In genomic region chr19:19444694-19445155, GRCh38 we compare ENCODE assay signal across 9 cellular contexts. TPM values are rescaled to one million over a fixed set of nuclear protein-coding genes. Genes with fewer than 3 reads are reported as not detected.
DNase-seq lines count a peak whose midpoint lies in the region; ATAC-seq, FAIRE-seq and TF ChIP-seq lines count a peak whose summit lies in the region.
"Had no signal": no experiment of that assay in that cellular context is flagged by ENCODE, and none has a peak within 500 bp of the region (broad histone marks: within the 10 kb centered on the region; RNA-seq: fewer than 3 reads in every experiment).

No MANE protein-coding gene starts in this region.

- peaks cover 28 to 44% of the 10 kb centered on the region in 2 experiments for H4K20me1 ChIP-seq in H1 (replicated peaks in 1 of 2; ENCODE audit: control insufficient read depth in 1 of 2, insufficient read depth in 2 of 2, low read length in 2 of 2)

- no peak overlapping the region for H4K8ac ChIP-seq in H1 (ENCODE audit: extremely low read depth, insufficient read depth, low read length)

- H4K91ac ChIP-seq in H1 (replicated peaks; ENCODE audit: insufficient read length, low read length), result no peak overlapping the region

- no peak overlapping the region for H2BK120ac ChIP-seq in H1 (replicated peaks; ENCODE audit: low read depth, low read length)

- no peak for FAIRE-seq in H1 (lab: Jason Lieb, UNC)

- H3K27ac ChIP-seq in H1 (ENCODE audit: low read depth, low read length), result 0 out of 2 replicates have a peak overlapping the region, but pooled peaks have one; percentile 11
- H3K27ac ChIP-seq: psoas muscle had no signal

- H2BK12ac ChIP-seq in H1 (ENCODE audit: low read depth, low read length), result peak overlapping the region; percentile 60; the same call in 1 of the 2 replicates

- H2AK5ac ChIP-seq in H1 (ENCODE audit: low read depth, low read length), result 0 out of 2 replicates have a peak overlapping the region, but pooled peaks have one; percentile 65

- no peak overlapping the region for H2BK15ac ChIP-seq in H1 (ENCODE audit: low read length)

- DNase-seq in OCI-M1 (lab: John Stamatoyannopoulos, UW) (peak; percentile 94), H1 (ENCODE audit: low read depth in 1 of 2, low spot score in 2 of 2) (no peak), renal cortical epithelial cell (ENCODE audit: low read depth) (peak; percentile 43), NCI-H2171 treated with DMSO at 0.1 percent for 48 hours (lab: John Stamatoyannopoulos, UW) (no peak), HT-29 (ENCODE audit: low spot score) (no peak), NCI-H1436 treated with DMSO at 0.1 percent for 48 hours (lab: John Stamatoyannopoulos, UW) (no peak)
- DNase-seq: psoas muscle had no signal

- no peak overlapping the region for H3K4me3 ChIP-seq in H1 (ENCODE audit: extremely low read depth in 1 of 4, insufficient read depth in 2 of 4, low read depth in 3 of 4, low read length in 4 of 4)
- H3K4me3 ChIP-seq: psoas muscle had no signal

- H2BK20ac ChIP-seq in H1 (ENCODE audit: low read length), result 0 out of 2 replicates have a peak overlapping the region, but pooled peaks have one; percentile 61

- H3K36me3 ChIP-seq in H1 (ENCODE audit: control insufficient read depth in 2 of 4, insufficient read depth in 4 of 4, low read length in 3 of 4), result no peaks in the 10 kb centered on the region

- H4K5ac ChIP-seq in H1 (ENCODE audit: insufficient read length, low read depth, low read length), result no peak overlapping the region

- CTCF ChIA-PET in H1 (lab: Charles Lee; ENCODE audit: partially characterized antibody), result interaction anchor here (0.7 to 2.2 kb wide), 5 partner anchors 13 to 36 kb away, joined by 3 to 7 read pairs (median 3); no protein-coding TSS in a partner anchor

- H3K4ac ChIP-seq in H1 (replicated peaks; ENCODE audit: insufficient read length, low read depth, low read length), result no peak overlapping the region

- WGBS in H1 (ENCODE audit: extremely low coverage in 1 of 2, insufficient coverage in 1 of 2, insufficient read length in 1 of 2, insufficient replicate concordance in 2 of 2, low coverage in 1 of 2, low lambda C conversion rate in 2 of 2, missing lambda C conversion rate in 1 of 2), 2 experiments, result 85% methylated on average over 3 of the region's 3 CpGs; no CpG with 5 or more reads in 1 of the 2 experiments

- no peaks in the 10 kb centered on the region for H3K9me3 ChIP-seq in H1 (ENCODE audit: insufficient read depth in 2 of 2, low read depth in 1 of 2, low read length in 1 of 2)
- H3K9me3 ChIP-seq: psoas muscle had no signal

- no peak overlapping the region for H3K9ac ChIP-seq in H1 (replicated peaks in 1 of 4; ENCODE audit: extremely low read depth in 1 of 4, low read depth in 3 of 4, low read length in 3 of 4)

- H2BK5ac ChIP-seq in H1 (ENCODE audit: low read depth, low read length), result peak overlapping the region; percentile 81

- peaks cover 7 to 18% (median 10%) of the 10 kb centered on the region in 4 experiments; a peak in 6 of 7 replicates for H3K4me1 ChIP-seq in H1 (replicated peaks in 1 of 4; ENCODE audit: control insufficient read depth in 3 of 4, insufficient read depth in 4 of 4, low read length in 3 of 4)

- no peak for TF ChIP-seq POLR2A in H1 (IDR thresholded peaks at IDR 0.05; ENCODE audit: control extremely low read depth in 1 of 2, low read depth in 2 of 2, low read length in 2 of 2)

- H3K23ac ChIP-seq in H1 (ENCODE audit: insufficient read length), result no peak overlapping the region

- peak overlapping the region; percentile 60; the same call in 1 of the 2 replicates for H3K18ac ChIP-seq in H1 (ENCODE audit: extremely low read depth, low read length)

- POLR2A ChIA-PET in H1 (lab: Charles Lee; ENCODE audit: partially characterized antibody), result interaction anchor here (0.7 to 1.4 kb wide), 2 partner anchors 18 to 142 kb away, joined by 3 to 4 read pairs; no protein-coding TSS in a partner anchor

- no peak for TF ChIP-seq EP300 in H1 (IDR thresholded peaks at IDR 0.05; ENCODE audit: borderline replicate concordance in 1 of 2, low read depth in 2 of 2, low read length in 2 of 2)

- TF ChIP-seq CTCF in H1 (IDR thresholded peaks at IDR 0.05; ENCODE audit: control extremely low read depth in 1 of 3, insufficient read depth in 1 of 3, low read depth in 1 of 3, low read length in 3 of 3), result no peak

- no peaks in the 10 kb centered on the region for H3K27me3 ChIP-seq in H1 (replicated peaks in 1 of 4; ENCODE audit: control insufficient read depth in 3 of 4, extremely low read depth in 1 of 4, insufficient read depth in 3 of 4, low read length in 3 of 4)

- no peaks in the 10 kb centered on the region for H3K23me2 ChIP-seq in H1 (ENCODE audit: low read depth, low read length)

- H2AFZ ChIP-seq in H1 (ENCODE audit: low read length), result no peak overlapping the region

- H3K79me2 ChIP-seq in H1 (ENCODE audit: control insufficient read depth in 1 of 2, insufficient read depth in 2 of 2, low read length in 2 of 2), result peaks cover 45 to 96% of the 10 kb centered on the region in 2 experiments

- no peak for TF ChIP-seq RAD21 in H1 (IDR thresholded peaks at IDR 0.05 in 1 of 2, conservative IDR thresholded peaks at IDR 0.05 in 1 of 2; ENCODE audit: low read depth in 2 of 2, low read length in 2 of 2)

- no peak overlapping the region for H3K56ac ChIP-seq in H1 (replicated peaks; ENCODE audit: insufficient read length, low read depth, low read length)

- H3K14ac ChIP-seq in H1 (ENCODE audit: insufficient read length), result no peak overlapping the region

- H3K79me1 ChIP-seq in H1 (ENCODE audit: low read depth, low read length), result peaks cover 37% of the 10 kb centered on the region

- H3K4me2 ChIP-seq in H1 (ENCODE audit: insufficient read depth in 1 of 2, low read depth in 2 of 2, low read length in 2 of 2), result no peak overlapping the region

- ATAC-seq in GM21423 (IDR thresholded peaks at IDR 0.05; ENCODE audit: unreplicated experiment) (peak; percentile 48), HG03571 (IDR thresholded peaks at IDR 0.05; ENCODE audit: unreplicated experiment) (no peak)

TF ChIP-seq in H1, 55 proteins besides CTCF, POLR2A, EP300 and RAD21:
- no peak for TF ChIP-seq KDM5A (IDR thresholded peaks at IDR 0.05; ENCODE audit: low read length)
- TF ChIP-seq HDAC6 (IDR thresholded peaks at IDR 0.05; ENCODE audit: low read depth, low read length), result no peak
- TF ChIP-seq MAX (IDR thresholded peaks at IDR 0.05), result no peak
- TF ChIP-seq CHD2 (IDR thresholded peaks at IDR 0.05; ENCODE audit: low read length), result no peak
- TF ChIP-seq SRF (IDR thresholded peaks at IDR 0.05; ENCODE audit: low read depth, low read length), result no peak

RNA-seq across cellular contexts. Expression of gene GATAD2A, which starts 39.2 kb away (rescaled TPM):
- 205 and 210 TPM in 2 replicates for total RNA-seq in H1 (2021; fragmentation: NEBNext Ultra II Directional; extraction: Animal tissue kit (Norgen Biotek cat#: 25700))
- polyA plus RNA-seq in H1 (2011; rRNA removed), result 38.4 and 54.9 TPM in 2 replicates
- polyA plus RNA-seq in H1 (2011; cell fraction: cytosol; rRNA removed), result 40.1 TPM
- 48.0 TPM for polyA plus RNA-seq in H1 (2011; cell fraction: nucleus; rRNA removed)
- 71.5 to 98.9 TPM (median 84.3 TPM) in 4 replicates for polyA plus RNA-seq in H1 (2012, experiment 1 of 2)
- polyA plus RNA-seq in H1 (2012, experiment 2 of 2), result 49.7 TPM
- polyA plus RNA-seq in H1 (2013, experiment 1 of 2), result 69.1 TPM
- 71.8 TPM for polyA plus RNA-seq in H1 (2013, experiment 2 of 2)
- 22.1 and 22.6 TPM in 2 replicates for polyA minus RNA-seq in H1 (2011; rRNA and poly(A)+ RNA removed)
- polyA minus RNA-seq in H1 (2011; cell fraction: cytosol; rRNA and poly(A)+ RNA removed), result 76.8 TPM
- polyA minus RNA-seq in H1 (2011; cell fraction: nucleus; rRNA and poly(A)+ RNA removed), result 33.9 TPM
- 44.1 and 93.9 TPM in 2 replicates for total RNA-seq in renal cortical epithelial cell
- 85.8 and 96.7 TPM in 2 replicates for total RNA-seq in HT-29 (2014; rRNA removed; shearing (Covaris generic))

Comparison
In these comparisons a context has a peak if more than half of its experiments do, and no peak if none do; other contexts are left out.
1. DNase-seq: peak in OCI-M1 (single experiment) and renal cortical epithelial cell (single experiment); none in H1 (0 of 2), NCI-H2171 treated with DMSO at 0.1 percent for 48 hours (single experiment), HT-29 (single experiment) and NCI-H1436 treated with DMSO at 0.1 percent for 48 hours (single experiment).